8 cellular contexts compared by ENCODE assay signal in genomic region chr1:246497331-246497915, GRCh38. TPM values are rescaled to one million over a fixed set of nuclear protein-coding genes. Genes with fewer than 3 reads are reported as not detected.
DNase-seq lines count a peak whose midpoint lies in the region; TF ChIP-seq lines count a peak whose summit lies in the region.

No MANE protein-coding gene starts in this region.

- no peak overlapping the region for H3K27ac Mint-ChIP-seq in progenitor cell of endocrine pancreas

- H3K27me3 Mint-ChIP-seq in progenitor cell of endocrine pancreas: no peaks in the 10 kb centered on the region

- no peak overlapping the region for H3K4me3 Mint-ChIP-seq in progenitor cell of endocrine pancreas (ENCODE audit: low read depth)

- no peaks in the 10 kb centered on the region for H3K36me3 ChIP-seq in H7 (replicated peaks; ENCODE audit: control insufficient read depth, insufficient read depth, low read length)

- H3K4me3 ChIP-seq in H7 (ENCODE audit: insufficient read depth, low read depth, low read length): no peak overlapping the region

- peak; percentile 71 for TF ChIP-seq CTCF in progenitor cell of endocrine pancreas (IDR thresholded peaks at IDR 0.05; ENCODE audit: unreplicated experiment)

- peak; percentile 18 for DNase-seq in activated CD8-positive, alpha-beta memory T cell treated with anti-CD3 and anti-CD28 coated beads, Interleukin-2, amount 50 U/mL, for 1 hour (ENCODE audit: extremely low read depth)
- DNase-seq in activated CD8-positive, alpha-beta memory T cell treated with anti-CD3 and anti-CD28 coated beads, Interleukin-2, amount 50 U/mL, for 48 hours: no peak
- DNase-seq in H7 (peak; percentile 55), NCI-H1417 treated with DMSO at 0.1 percent for 48 hours (lab: John Stamatoyannopoulos, UW) (peak; percentile 3), SW 1271 (lab: John Stamatoyannopoulos, UW) (peak; percentile 26 to 88), fibroblast of peridontal ligament (ENCODE audit: extremely low read depth) (peak; percentile 88), progenitor cell of endocrine pancreas (ENCODE audit: low spot score, unreplicated experiment) (no peak)
- no peak for DNase-seq in stimulated activated CD4-positive, alpha-beta T cell treated with anti-CD3 and anti-CD28 coated beads, Interleukin-2, amount 100 ng/mL, for 48 hours

- no peaks in the 10 kb centered on the region for H3K27me3 ChIP-seq in H7 (ENCODE audit: control insufficient read depth, insufficient read depth, low read length)

- no peaks in the 10 kb centered on the region for H3K4me1 Mint-ChIP-seq in progenitor cell of endocrine pancreas (ENCODE audit: low read depth)

- peaks cover 3% of the 10 kb centered on the region for H3K36me3 Mint-ChIP-seq in progenitor cell of endocrine pancreas (ENCODE audit: insufficient read depth)

- no peaks in the 10 kb centered on the region for H3K9me3 Mint-ChIP-seq in progenitor cell of endocrine pancreas (ENCODE audit: low read depth)

RNA-seq across cellular contexts. Expression of gene SMYD3, which starts 9.7 kb away (rescaled TPM):
- total RNA-seq in H7 (2014; rRNA removed; shearing (Covaris generic)): 25.6 and 31.0 TPM in 2 replicates
- 31.9 and 36.5 TPM in 2 replicates for total RNA-seq in progenitor cell of endocrine pancreas

Comparison
In these comparisons a context has a peak if more than half of its experiments do, and no peak if none do; other contexts are left out.
1. DNase-seq: peak in activated CD8-positive, alpha-beta memory T cell treated with anti-CD3 and anti-CD28 coated beads, Interleukin-2, amount 50 U/mL, for 1 hour (single experiment), H7 (single experiment), NCI-H1417 treated with DMSO at 0.1 percent for 48 hours (single experiment), SW 1271 (2 of 2) and fibroblast of peridontal ligament (single experiment); none in activated CD8-positive, alpha-beta memory T cell treated with anti-CD3 and anti-CD28 coated beads, Interleukin-2, amount 50 U/mL, for 48 hours (single experiment), progenitor cell of endocrine pancreas (single experiment) and stimulated activated CD4-positive, alpha-beta T cell treated with anti-CD3 and anti-CD28 coated beads, Interleukin-2, amount 100 ng/mL, for 48 hours (0 of 2).